In genomic region chr2:1169291-1169949, GRCh38 we compare ENCODE assay signal across 16 cellular contexts.
"Had no signal": no experiment of that assay in that cellular context is flagged by ENCODE, and none has a peak within 500 bp of the region (broad histone marks: within the 10 kb centered on the region; RNA-seq: fewer than 3 reads in every experiment).

No MANE protein-coding gene starts in this region.

- H3K27ac Mint-ChIP-seq: activated CD4-positive, alpha-beta T cell treated with anti-CD3 and anti-CD28 coated beads, Interleukin-2, amount 10 ng/mL, durations not matched to agents 24 days and 14 days; activated naive CD4-positive, alpha-beta T cell treated with anti-CD3 and anti-CD28 coated beads for 36 hours; mesothelial cell of epicardium; stimulated activated memory B cell treated with anti-CD40 and anti-IgM and Interleukin-4, amounts not matched to agents 10 μg/mL and 1 μg/mL and 100 μg/mL, for 72 hours had no signal

- H3K9me3 ChIP-seq: neutrophil had no signal

- H3K4me1 Mint-ChIP-seq: activated CD4-positive, alpha-beta T cell treated with anti-CD3 and anti-CD28 coated beads, Interleukin-2, amount 10 ng/mL, durations not matched to agents 24 days and 14 days; stimulated activated memory B cell treated with anti-CD40 and anti-IgM and Interleukin-4, amounts not matched to agents 10 μg/mL and 1 μg/mL and 100 μg/mL, for 72 hours had no signal

- H3K36me3 ChIP-seq: neutrophil had no signal

- DNase-seq: activated B cell treated with CpG ODN at 0.5 μM for 24 hours; activated CD4-positive, alpha-beta T cell treated with anti-CD3 and anti-CD28 coated beads, Interleukin-2, amount 10 ng/mL, durations not matched to agents 24 days and 14 days; activated CD8-positive, alpha-beta memory T cell treated with anti-CD3 and anti-CD28 coated beads for 24 hours; activated naive CD4-positive, alpha-beta T cell treated with anti-CD3 and anti-CD28 coated beads for 36 hours; central memory CD4-positive, alpha-beta T cell; cortex of kidney; effector memory CD4-positive, alpha-beta T cell; hippocampal formation; kidney glomerular epithelial cell; posterior cingulate gyrus; stimulated activated CD4-positive, alpha-beta T cell treated with anti-CD3 and anti-CD28 coated beads, Interleukin-1b, Interleukin-23, amount 100 ng/mL, for 48 hours; substantia nigra; trophoblast cell had no signal

- ATAC-seq: stimulated activated memory B cell treated with anti-CD40 and anti-IgM and Interleukin-4, amounts not matched to agents 10 μg/mL and 1 μg/mL and 100 μg/mL, for 72 hours had no signal

- H3K27me3 ChIP-seq: neutrophil had no signal

- H3K27ac ChIP-seq: neutrophil had no signal

- H3K27me3 Mint-ChIP-seq: activated B cell treated with CpG ODN at 0.5 μM for 24 hours; activated CD4-positive, alpha-beta T cell treated with anti-CD3 and anti-CD28 coated beads, Interleukin-2, amount 10 ng/mL, durations not matched to agents 24 days and 14 days had no signal

- H3K36me3 Mint-ChIP-seq: mesothelial cell of epicardium; stimulated activated memory B cell treated with anti-CD40 and anti-IgM and Interleukin-4, amounts not matched to agents 10 μg/mL and 1 μg/mL and 100 μg/mL, for 72 hours had no signal

- H3K4me3 Mint-ChIP-seq: activated B cell treated with CpG ODN at 0.5 μM for 24 hours; activated CD4-positive, alpha-beta T cell treated with anti-CD3 and anti-CD28 coated beads, Interleukin-2, amount 10 ng/mL, durations not matched to agents 24 days and 14 days; activated naive CD4-positive, alpha-beta T cell treated with anti-CD3 and anti-CD28 coated beads for 36 hours; mesothelial cell of epicardium; stimulated activated memory B cell treated with anti-CD40 and anti-IgM and Interleukin-4, amounts not matched to agents 10 μg/mL and 1 μg/mL and 100 μg/mL, for 72 hours had no signal
